ENCODE assay signal across 9 cellular contexts in genomic region chr14:74140374-74140850, GRCh38. TPM values are rescaled to one million over a fixed set of nuclear protein-coding genes. Genes with fewer than 3 reads are reported as not detected.
DNase-seq lines count a peak whose midpoint lies in the region; ATAC-seq and TF ChIP-seq lines count a peak whose summit lies in the region.
"Had no signal": no experiment of that assay in that cellular context is flagged by ENCODE, and none has a peak within 500 bp of the region (broad histone marks: within the 10 kb centered on the region; RNA-seq: fewer than 3 reads in every experiment).

No MANE protein-coding gene starts in this region.

- H3K27me3 ChIP-seq in BE2C (peaks cover 85% of the 10 kb centered on the region), WERI-Rb-1 (ENCODE audit: insufficient read depth, low read depth, severe bottlenecking) (no peaks in the 10 kb centered on the region)

- H3K4me3 ChIP-seq in BE2C (ENCODE audit: low read depth, low read length) = no peak overlapping the region
- no peak overlapping the region for H3K4me3 ChIP-seq in WERI-Rb-1 (ENCODE audit: low read depth, low read length)

- TF ChIP-seq CTCF in BE2C (IDR thresholded peaks at IDR 0.05; ENCODE audit: low read depth, low read length) (no peak), WERI-Rb-1 (IDR thresholded peaks at IDR 0.05; ENCODE audit: low read depth, low read length) (no peak), mesothelial cell of epicardium (IDR thresholded peaks at IDR 0.05; ENCODE audit: unreplicated experiment) (no peak)

- no peaks in the 10 kb centered on the region for H3K36me3 ChIP-seq in BE2C
- no peaks in the 10 kb centered on the region for H3K36me3 ChIP-seq in WERI-Rb-1

- ATAC-seq in GM19328 (IDR thresholded peaks at IDR 0.05; ENCODE audit: unreplicated experiment) = no peak

- DNase-seq in BE2C = peak; percentile 80
- peak; percentile 83 for DNase-seq in NCI-H1417 treated with DMSO at 0.1 percent for 48 hours (lab: John Stamatoyannopoulos, UW)
- peak; percentile 89 for DNase-seq in WERI-Rb-1
- peak; percentile 12 for DNase-seq in medulla oblongata (ENCODE audit: extremely low spot score)
- no peak for DNase-seq in activated CD4-positive, alpha-beta T cell treated with anti-CD3 and anti-CD28 coated beads for 1 hour
- DNase-seq in RPMI8226 = no peak
- DNase-seq in mesothelial cell of epicardium (ENCODE audit: low spot score in 2 of 2, unreplicated experiment in 2 of 2) = no peak
- DNase-seq: activated T-cell treated with anti-CD3 and anti-CD28 coated beads, Interleukin-2, amount 50 U/mL, for 48 hours had no signal

- peaks cover 5% of the 10 kb centered on the region; the same call in 1 of the 2 replicates for H3K4me1 ChIP-seq in BE2C

- H3K36me3 Mint-ChIP-seq in mesothelial cell of epicardium = peaks cover 2% of the 10 kb centered on the region

- no peak overlapping the region for H3K4me3 Mint-ChIP-seq in mesothelial cell of epicardium

- H3K27me3 Mint-ChIP-seq in mesothelial cell of epicardium (ENCODE audit: low read depth) = no peaks in the 10 kb centered on the region

- H3K9me3 Mint-ChIP-seq in mesothelial cell of epicardium = no peaks in the 10 kb centered on the region

- H3K27ac Mint-ChIP-seq in mesothelial cell of epicardium = no peak overlapping the region

- H3K4me1 Mint-ChIP-seq in mesothelial cell of epicardium = peaks cover 9% of the 10 kb centered on the region

- H3K9me3 ChIP-seq in BE2C = no peaks in the 10 kb centered on the region
- H3K9me3 ChIP-seq in WERI-Rb-1 (ENCODE audit: severe bottlenecking) = no peaks in the 10 kb centered on the region

- no peak overlapping the region for H3K27ac ChIP-seq in WERI-Rb-1

RNA-seq across cellular contexts. Expression of gene LIN52, which starts 55.7 kb away (rescaled TPM):
- polyA plus RNA-seq in BE2C (2012; ENCODE audit: insufficient read depth, insufficient read length, low read depth) = 11.2 TPM
- 11.4 to 12.4 TPM (median 12.1 TPM) in 3 replicates for total RNA-seq in mesothelial cell of epicardium

RNA-seq across cellular contexts. Expression of gene ALDH6A1, which starts 56.2 kb away (rescaled TPM):
- 2.8 TPM for polyA plus RNA-seq in BE2C (2012; ENCODE audit: insufficient read depth, insufficient read length, low read depth)
- total RNA-seq in mesothelial cell of epicardium = 16.8 to 17.2 TPM (median 17.2 TPM) in 3 replicates

Comparison
In these comparisons a context has a peak if more than half of its experiments do, and no peak if none do; other contexts are left out.
1. DNase-seq: peak in BE2C (single experiment), NCI-H1417 treated with DMSO at 0.1 percent for 48 hours (single experiment), WERI-Rb-1 (single experiment) and medulla oblongata (single experiment); none in activated CD4-positive, alpha-beta T cell treated with anti-CD3 and anti-CD28 coated beads for 1 hour (single experiment), RPMI8226 (single experiment) and mesothelial cell of epicardium (0 of 2).